16 cellular contexts compared by ENCODE assay signal in genomic region chr2:160612266-160612864, GRCh38.
DNase-seq lines count a peak whose midpoint lies in the region; ATAC-seq and TF ChIP-seq lines count a peak whose summit lies in the region.
"Had no signal": no experiment of that assay in that cellular context is flagged by ENCODE, and none has a peak within 500 bp of the region (broad histone marks: within the 10 kb centered on the region; RNA-seq: fewer than 3 reads in every experiment).

No MANE protein-coding gene starts in this region.

- H3K14ac ChIP-seq in mesenchymal stem cell (ENCODE audit: low read length in 2 of 2): no peak overlapping the region

- TF ChIP-seq CTCF in choroid plexus epithelial cell (conservative IDR thresholded peaks at IDR 0.05; ENCODE audit: low read depth, low read length): no peak
- no peak for TF ChIP-seq CTCF in glutamatergic neuron (IDR thresholded peaks at IDR 0.05; ENCODE audit: partially characterized antibody, unreplicated experiment)

- H3K4me2 ChIP-seq in mesenchymal stem cell (ENCODE audit: low read length, poor library complexity, severe bottlenecking): no peak overlapping the region

- no peak overlapping the region for H3K4me3 Mint-ChIP-seq in glutamatergic neuron (ENCODE audit: unreplicated experiment)
- H3K4me3 Mint-ChIP-seq: IgD-negative memory B cell had no signal

- H4K8ac ChIP-seq in mesenchymal stem cell (ENCODE audit: low read length): no peak overlapping the region

- H3K36me3 Mint-ChIP-seq in glutamatergic neuron (ENCODE audit: unreplicated experiment): peaks cover 5% of the 10 kb centered on the region

- H2BK120ac ChIP-seq in mesenchymal stem cell (ENCODE audit: low read depth, low read length): no peak overlapping the region

- no peaks in the 10 kb centered on the region for H3K27me3 ChIP-seq in mesenchymal stem cell (ENCODE audit: control insufficient read depth in 1 of 2, insufficient read depth in 1 of 2, low read length in 2 of 2)
- H3K27me3 ChIP-seq: BLaER1 treated with 17β-estradiol and CSF1 and Interleukin-3, amounts not matched to agents 10 nM and 100 nM had no signal

- no peaks in the 10 kb centered on the region for H3K36me3 ChIP-seq in mesenchymal stem cell (ENCODE audit: control insufficient read depth in 1 of 2, insufficient read depth in 2 of 2, low read depth in 1 of 2, low read length in 2 of 2)
- H3K36me3 ChIP-seq: BLaER1 treated with 17β-estradiol and CSF1 and Interleukin-3, amounts not matched to agents 10 nM and 100 nM had no signal

- H2AK5ac ChIP-seq in mesenchymal stem cell (ENCODE audit: low read length, severe bottlenecking): no peak overlapping the region

- H3K9ac ChIP-seq in mesenchymal stem cell (ENCODE audit: low read length): peak overlapping the region; percentile 75
- H3K9ac ChIP-seq: BLaER1 treated with 17β-estradiol and CSF1 and Interleukin-3, amounts not matched to agents 10 nM and 100 nM had no signal

- no peak overlapping the region for H3K23ac ChIP-seq in mesenchymal stem cell (ENCODE audit: low read length in 2 of 2)

- no peak overlapping the region for H3K4ac ChIP-seq in mesenchymal stem cell (ENCODE audit: low read depth in 1 of 2, low read length in 2 of 2)

- H3K27ac ChIP-seq in mesenchymal stem cell (ENCODE audit: low read length, poor library complexity, severe bottlenecking): no peak overlapping the region
- H3K27ac ChIP-seq: BLaER1 treated with 17β-estradiol and CSF1 and Interleukin-3, amounts not matched to agents 10 nM and 100 nM had no signal

- H3K27me3 Mint-ChIP-seq in glutamatergic neuron (ENCODE audit: unreplicated experiment): no peaks in the 10 kb centered on the region

- no peaks in the 10 kb centered on the region for H3K4me1 Mint-ChIP-seq in glutamatergic neuron (ENCODE audit: low read depth, unreplicated experiment)
- H3K4me1 Mint-ChIP-seq: IgD-negative memory B cell had no signal

- H3K18ac ChIP-seq in mesenchymal stem cell (ENCODE audit: low read depth in 1 of 2, low read length in 2 of 2): no peak overlapping the region

- no peak overlapping the region for H2BK5ac ChIP-seq in mesenchymal stem cell (ENCODE audit: low read depth, low read length, poor library complexity, severe bottlenecking)

- no peak overlapping the region for H4K91ac ChIP-seq in mesenchymal stem cell (ENCODE audit: low read length)

- no peak overlapping the region for H2BK15ac ChIP-seq in mesenchymal stem cell (ENCODE audit: low read depth, poor library complexity, severe bottlenecking)

- no peaks in the 10 kb centered on the region for H3K79me1 ChIP-seq in mesenchymal stem cell (replicated peaks; ENCODE audit: low read length, poor library complexity, severe bottlenecking)

- no peaks in the 10 kb centered on the region for H3K4me1 ChIP-seq in mesenchymal stem cell (ENCODE audit: control insufficient read depth, insufficient read depth, low read depth, low read length)

- H2BK12ac ChIP-seq in mesenchymal stem cell (ENCODE audit: low read length in 2 of 2): no peak overlapping the region

- peaks cover 19% of the 10 kb centered on the region for H3K9me3 ChIP-seq in mesenchymal stem cell (ENCODE audit: control insufficient read depth, low read length)

- no peaks in the 10 kb centered on the region for H3K9me3 Mint-ChIP-seq in glutamatergic neuron (ENCODE audit: unreplicated experiment)

- ATAC-seq in Right ventricle myocardium inferior: no peak

- H2AFZ ChIP-seq in mesenchymal stem cell (ENCODE audit: low read depth, low read length): no peak overlapping the region

- no peak overlapping the region for H3K4me3 ChIP-seq in choroid plexus epithelial cell (ENCODE audit: low read depth, low read length)
- H3K4me3 ChIP-seq in mesenchymal stem cell (ENCODE audit: insufficient read depth in 1 of 2, low read depth in 1 of 2, low read length in 2 of 2): peak overlapping the region in 1 of 2 experiments; percentile 19
- H3K4me3 ChIP-seq: BLaER1 treated with 17β-estradiol and CSF1 and Interleukin-3, amounts not matched to agents 10 nM and 100 nM had no signal

- peak; percentile 30 for DNase-seq in AG20443 (ENCODE audit: low spot score)
- peak; percentile 87 for DNase-seq in LHCN-M2 (ENCODE audit: low read depth)
- peak; percentile 11 for DNase-seq in choroid plexus epithelial cell (ENCODE audit: low read depth)
- no peak for DNase-seq in mesenchymal stem cell
- DNase-seq in DMS79 (lab: John Stamatoyannopoulos, UW): no peak
- DNase-seq in glutamatergic neuron: no peak
- no peak for DNase-seq in Right ventricle myocardium inferior (ENCODE audit: missing footprints)
- no peak for DNase-seq in GOT3 (lab: John Stamatoyannopoulos, UW)
- DNase-seq: NCI-H1092 treated with DMSO at 0.1 percent for 48 hours; NCI-H1694; NCI-H2107; NCI-H345; NCI-H69; NK-92 treated with Interleukin-12 subunit alpha and Interleukin-12 subunit beta, amount 100 ng/mL, for 24 hours had no signal

- H3K27ac Mint-ChIP-seq in glutamatergic neuron (ENCODE audit: unreplicated experiment): no peak overlapping the region
- H3K27ac Mint-ChIP-seq: IgD-negative memory B cell had no signal

- intact Hi-C loops in Right ventricle myocardium inferior (cut with DNase I): no loop called here

Comparison
In these comparisons a context has a peak if more than half of its experiments do, and no peak if none do; other contexts are left out.
1. DNase-seq: peak in AG20443 (single experiment), LHCN-M2 (single experiment) and choroid plexus epithelial cell (single experiment); none in mesenchymal stem cell (single experiment), DMS79 (single experiment), glutamatergic neuron (single experiment), Right ventricle myocardium inferior (single experiment) and GOT3 (single experiment).